ENCODE assay signal across 8 cellular contexts in genomic region chr2:97995026-97995733, GRCh38. TPM values are rescaled to one million over a fixed set of nuclear protein-coding genes. Genes with fewer than 3 reads are reported as not detected.
DNase-seq lines count a peak whose midpoint lies in the region; ATAC-seq and TF ChIP-seq lines count a peak whose summit lies in the region.

No MANE protein-coding gene starts in this region.

- TF ChIP-seq CTCF in parathyroid adenoma (IDR thresholded peaks at IDR 0.05) (no peak), upper lobe of left lung (IDR thresholded peaks at IDR 0.05) (no peak)

- no peak for TF ChIP-seq POLR2A in upper lobe of left lung (IDR thresholded peaks at IDR 0.05)

- WGBS in upper lobe of left lung, 2 donors: 1% methylated on average over 9 to 21 of the region's 81 CpGs

- peak; percentile 40 for ATAC-seq in HG03354 (IDR thresholded peaks at IDR 0.05; ENCODE audit: poor library complexity, severe bottlenecking, unreplicated experiment)
- ATAC-seq in upper lobe of left lung (ENCODE audit: low FRiP score in 2 of 2): peak; percentile 40 to 83

- H3K4me3 ChIP-seq in parathyroid adenoma (ENCODE audit: low read depth, low read length) (peak overlapping the region; percentile 81), upper lobe of left lung (peak overlapping the region; percentile 63 to 89 (median 82))

- peak overlapping the region; percentile 81 for H3K9ac ChIP-seq in parathyroid adenoma

- H3K36me3 ChIP-seq in parathyroid adenoma (ENCODE audit: control insufficient read depth, insufficient read depth, low read length) (no peaks in the 10 kb centered on the region), upper lobe of left lung (no peaks in the 10 kb centered on the region)

- no peak for TF ChIP-seq EP300 in upper lobe of left lung (IDR thresholded peaks at IDR 0.05)

- no peaks in the 10 kb centered on the region for H3K9me3 ChIP-seq in parathyroid adenoma (ENCODE audit: control insufficient read depth, low read length)
- H3K9me3 ChIP-seq in upper lobe of left lung: no peaks in the 10 kb centered on the region

- H3K27me3 ChIP-seq in parathyroid adenoma (ENCODE audit: control insufficient read depth, insufficient read depth, low read length) (no peaks in the 10 kb centered on the region), upper lobe of left lung (no peaks in the 10 kb centered on the region)

- peaks cover 27% of the 10 kb centered on the region for H3K79me2 ChIP-seq in parathyroid adenoma

- DNase-seq in C1 segment of cervical spinal cord (lab: John Stamatoyannopoulos, UW): peak in 9 of 14 donors; percentile 34 to 70 (median 45)
- DNase-seq in GM19238 (ENCODE audit: insufficient read length, low spot score): peak; percentile 62
- peak; percentile 53 for DNase-seq in RKO (ENCODE audit: low spot score)
- DNase-seq in activated effector memory CD4-positive, alpha-beta T cell treated with Interleukin-2 at 50 U/mL for 16 hours: peak; percentile 40
- peak; percentile 25 for DNase-seq in globus pallidus (ENCODE audit: low spot score)
- DNase-seq in upper lobe of left lung: peak in 1 of 2 donors; percentile 41

- H3K27ac ChIP-seq in parathyroid adenoma (peak overlapping the region; percentile 97), upper lobe of left lung (peak overlapping the region; percentile 93 to 98 (median 95))

- H3K4me1 ChIP-seq in parathyroid adenoma (peaks cover 13% of the 10 kb centered on the region), upper lobe of left lung (peaks cover 30 to 51% (median 34%) of the 10 kb centered on the region in 4 donors)

- H2AFZ ChIP-seq in parathyroid adenoma: peak overlapping the region; percentile 65

- H3K4me2 ChIP-seq in parathyroid adenoma (ENCODE audit: low read length): peak overlapping the region; percentile 92

RNA-seq across cellular contexts. Expression of gene TMEM131, which starts 0.6 kb away (rescaled TPM):
- total RNA-seq in upper lobe of left lung: 10 to 100 TPM; 30.5 to 67.5 (median 39.7) TPM
